20 cellular contexts compared by ENCODE assay signal in the genomic region with DNA sequence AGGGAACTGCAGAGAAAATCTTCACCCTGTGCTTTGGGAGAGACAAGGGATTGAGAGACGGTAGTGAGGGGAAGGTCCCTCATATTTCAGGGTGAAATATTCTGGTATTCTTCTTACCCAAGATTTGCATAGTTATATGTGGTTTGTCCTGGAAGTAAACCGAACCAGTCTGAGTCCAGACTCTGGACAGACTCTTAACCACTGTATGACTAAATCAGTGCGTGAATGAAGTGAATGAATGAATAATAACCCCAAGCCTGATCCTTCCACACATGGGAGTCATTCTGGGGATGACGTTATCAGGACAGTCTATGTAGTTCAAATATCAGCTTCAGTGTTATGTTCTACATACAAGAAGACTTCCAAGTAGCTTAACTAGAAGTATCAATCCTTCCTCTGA.
DNase-seq lines count a peak whose midpoint lies in the region; ATAC-seq and TF ChIP-seq lines count a peak whose summit lies in the region.
"Had no signal": no experiment of that assay in that cellular context is flagged by ENCODE, and none has a peak within 500 bp of the region (broad histone marks: within the 10 kb centered on the region; RNA-seq: fewer than 3 reads in every experiment).

No MANE protein-coding gene starts in this region.

- intact Hi-C loops in head of caudate nucleus (cut with DNase I) = no loop called here

- DNase-seq in AG09319 (ENCODE audit: extremely low read depth, low read depth) (peak; percentile 34), astrocyte of the hippocampus (ENCODE audit: low read depth, low spot score) (peak; percentile 35), GM10266 (ENCODE audit: extremely low spot score) (no peak), NCI-H1105 treated with DMSO at 0.1 percent for 48 hours (lab: John Stamatoyannopoulos, UW) (no peak), T1000 (lab: John Stamatoyannopoulos, UW) (no peak), head of caudate nucleus (no peak)
- DNase-seq: activated CD4-positive, alpha-beta T cell treated with anti-CD3 and anti-CD28 coated beads for 4 hours; caudate nucleus; effector memory CD8-positive, alpha-beta T cell; foreskin melanocyte; MV-4-11; naive thymus-derived CD8-positive, alpha-beta T cell; NK-92 treated with Interleukin-12 subunit alpha and Interleukin-12 subunit beta, amount 100 ng/mL, for 24 hours; Right ventricle myocardium superior; stimulated activated CD4-positive, alpha-beta T cell treated with anti-CD3 and anti-CD28 coated beads, Interleukin-12 subunit alpha, Interleukin-12 subunit beta, amount 100 ng/mL, for 4 hours; T-helper 17 cell had no signal

- peak; percentile 71 for ATAC-seq in GM19025 (IDR thresholded peaks at IDR 0.05; ENCODE audit: low read depth, unreplicated experiment)
- peak; percentile 45 for ATAC-seq in HG02885 (IDR thresholded peaks at IDR 0.05; ENCODE audit: poor library complexity, unreplicated experiment)
- ATAC-seq: activated naive CD4-positive, alpha-beta T cell treated with anti-CD3 and anti-CD28 coated beads, Interleukin-2, amount 50 U/mL, for 72 hours; effector memory CD8-positive, alpha-beta T cell; HCT116; naive thymus-derived CD8-positive, alpha-beta T cell; T-helper 17 cell had no signal

- no peak for TF ChIP-seq CTCF in AG09319 (IDR thresholded peaks at IDR 0.05; ENCODE audit: low read depth, low read length)
- no peak for TF ChIP-seq CTCF in GM10266 (IDR thresholded peaks at IDR 0.05; ENCODE audit: control insufficient read depth, insufficient read depth, low read depth, missing control alignments)

Comparison
In these comparisons a context has a peak if more than half of its experiments do, and no peak if none do; other contexts are left out.
1. DNase-seq: peak in AG09319 (single experiment) and astrocyte of the hippocampus (single experiment); none in GM10266 (single experiment), NCI-H1105 treated with DMSO at 0.1 percent for 48 hours (single experiment), T1000 (single experiment) and head of caudate nucleus (0 of 42).